In genomic region chr15:61762682-61763081, GRCh38 we compare ENCODE assay signal across 21 cellular contexts.
"Had no signal": no experiment of that assay in that cellular context is flagged by ENCODE, and none has a peak within 500 bp of the region (broad histone marks: within the 10 kb centered on the region; RNA-seq: fewer than 3 reads in every experiment).

No MANE protein-coding gene starts in this region.

- H3K27ac ChIP-seq: neutrophil, parathyroid adenoma, right lobe of liver, thoracic aorta, tibial nerve, upper lobe of right lung, uterus had no signal

- DNase-seq: cortex of kidney; effector memory CD8-positive, alpha-beta T cell; hypothalamus; immature natural killer cell; islet precursor cell; kidney glomerular epithelial cell; natural killer cell; right lobe of liver; small intestine; stimulated activated CD4-positive, alpha-beta T cell treated with anti-CD3 and anti-CD28 coated beads, Interleukin-15, amount 100 ng/mL, for 24 hours; stimulated activated CD4-positive, alpha-beta T cell treated with anti-CD3 and anti-CD28 coated beads, Interleukin-2, amount 100 ng/mL, for 48 hours; stimulated activated naive B cell treated with anti-CD40 and anti-IgM and Interleukin-4, amounts not matched to agents 10 μg/mL and 1 μg/mL and 100 μg/mL, for 72 hours; upper lobe of right lung; uterus had no signal

- H3K27me3 ChIP-seq: right lobe of liver, tibial nerve, upper lobe of right lung, uterus had no signal

- H3K4me1 ChIP-seq: parathyroid adenoma, right lobe of liver, tibial nerve, upper lobe of right lung, uterus had no signal

- H3K4me3 ChIP-seq: lung, right lobe of liver, thoracic aorta, tibial nerve, upper lobe of right lung, uterus had no signal

- H3K36me3 ChIP-seq: neutrophil, right lobe of liver, thoracic aorta, tibial nerve, upper lobe of right lung, uterus had no signal

- H3K9me3 ChIP-seq: neutrophil, right lobe of liver, thoracic aorta, tibial nerve, upper lobe of right lung, uterus had no signal

- FAIRE-seq: endometrium, frontal cortex, small intestine had no signal

- ATAC-seq: effector memory CD8-positive, alpha-beta T cell; natural killer cell; right lobe of liver; stimulated activated naive B cell treated with anti-CD40 and anti-IgM and Interleukin-4, amounts not matched to agents 10 μg/mL and 1 μg/mL and 100 μg/mL, for 72 hours; upper lobe of right lung had no signal
